ENCODE assay signal across 1 cellular context in genomic region chr1:211734359-211734758, GRCh38.
TF ChIP-seq lines count a peak whose summit lies in the region.

No MANE protein-coding gene starts in this region.

TF ChIP-seq in K562, 482 proteins besides CTCF, POLR2A, EP300 and RAD21:
- TF ChIP-seq PBX2 (CRISPR knock-in tag; IDR thresholded peaks at IDR 0.05; ENCODE audit: low read depth) (no peak), PBX2 (tag; conservative IDR thresholded peaks at IDR 0.05; ENCODE audit: low read depth) (peak; percentile 40; the same call in 1 of the 2 replicates), DPF2 (IDR thresholded peaks at IDR 0.05) (peak; percentile 50; the same call in 1 of the 2 replicates), ZNF12 (CRISPR knock-in tag; IDR thresholded peaks at IDR 0.05) (no peak), C11orf30 (IDR thresholded peaks at IDR 0.05; ENCODE audit: low read depth) (peak; percentile 75; the same call in 1 of the 2 replicates), PKNOX1 (IDR thresholded peaks at IDR 0.05) (peak; percentile 42; the same call in 1 of the 2 replicates), TSC22D4 (tag; IDR thresholded peaks at IDR 0.05) (no peak), CXXC5 (CRISPR knock-in tag; IDR thresholded peaks at IDR 0.05) (peak; percentile 43), NBN (IDR thresholded peaks at IDR 0.05; ENCODE audit: low read depth) (no peak), ATF3 (IDR thresholded peaks at IDR 0.05) (no peak), ATF3 (CRISPR knock-in tag; conservative IDR thresholded peaks at IDR 0.05) (0 out of 2 replicates have a peak, but pooled peaks have one; percentile 41), ERF (CRISPR knock-in tag; IDR thresholded peaks at IDR 0.05) (no peak), ZNF449 (CRISPR knock-in tag; IDR thresholded peaks at IDR 0.05) (no peak), ZNF316 (IDR thresholded peaks at IDR 0.05) (peak; percentile 67), SETDB1 (IDR thresholded peaks at IDR 0.05; ENCODE audit: low read length) (no peak), MAFG (tag; conservative IDR thresholded peaks at IDR 0.05) (peak; percentile 71), KAT8 (IDR thresholded peaks at IDR 0.05; ENCODE audit: low read depth) (no peak), TSHZ1 (CRISPR knock-in tag; IDR thresholded peaks at IDR 0.05) (no peak), L3MBTL2 (IDR thresholded peaks at IDR 0.05) (peak; percentile 45), JUND (IDR thresholded peaks at IDR 0.05; ENCODE audit: borderline replicate concordance, low read depth, low read length) (no peak; the same call in 1 of the 2 replicates), JUND (tag; IDR thresholded peaks at IDR 0.05; ENCODE audit: borderline replicate concordance, low read depth, low read length) (0 out of 3 replicates have a peak, but pooled peaks have one; percentile 46), MEIS2 (IDR thresholded peaks at IDR 0.05; ENCODE audit: partially characterized antibody) (no peak), ZNF699 (CRISPR knock-in tag; IDR thresholded peaks at IDR 0.05; ENCODE audit: insufficient replicate concordance) (no peak), ARID1B (IDR thresholded peaks at IDR 0.05) (0 out of 2 replicates have a peak, but pooled peaks have one; percentile 24), PHF21A (IDR thresholded peaks at IDR 0.05; ENCODE audit: borderline replicate concordance, low read depth) (no peak), ZNF174 (CRISPR knock-in tag; IDR thresholded peaks at IDR 0.05) (no peak), ZNF3 (CRISPR knock-in tag; IDR thresholded peaks at IDR 0.05) (no peak), POLR2B (IDR thresholded peaks at IDR 0.05; ENCODE audit: low read depth, partially characterized antibody) (no peak), POLR2AphosphoS2 (IDR thresholded peaks at IDR 0.05; ENCODE audit: low read length) (no peak), ZNF407 (IDR thresholded peaks at IDR 0.05; ENCODE audit: low read depth) (no peak), NFRKB (IDR thresholded peaks at IDR 0.05; ENCODE audit: low read depth) (no peak), NFE2 (IDR thresholded peaks at IDR 0.05; ENCODE audit: low read depth) (peak; percentile 88), HNRNPK (IDR thresholded peaks at IDR 0.05; ENCODE audit: low read depth, low read length, poor library complexity, severe bottlenecking) (no peak), BHLHE40 (IDR thresholded peaks at IDR 0.05; ENCODE audit: low read length) (peak; percentile 58; the same call in 1 of the 2 replicates), ZEB2 (IDR thresholded peaks at IDR 0.05) (peak; percentile 43; the same call in 1 of the 2 replicates), KLF13 (tag; IDR thresholded peaks at IDR 0.05; ENCODE audit: borderline replicate concordance, low read depth) (no peak), ARID2 (IDR thresholded peaks at IDR 0.05) (no peak), CEBPG (CRISPR knock-in tag; IDR thresholded peaks at IDR 0.05) (no peak), CEBPG (tag; conservative IDR thresholded peaks at IDR 0.05 in 1 of 2, IDR thresholded peaks at IDR 0.05 in 1 of 2) (peak in 1 of 2 experiments; percentile 56; a peak in 2 of 4 replicates), ATF1 (CRISPR knock-in tag; IDR thresholded peaks at IDR 0.05) (no peak), ATF1 (tag; IDR thresholded peaks at IDR 0.05) (no peak), CEBPB (tag; IDR thresholded peaks at IDR 0.05) (peak; percentile 88)
